In the genomic region with DNA sequence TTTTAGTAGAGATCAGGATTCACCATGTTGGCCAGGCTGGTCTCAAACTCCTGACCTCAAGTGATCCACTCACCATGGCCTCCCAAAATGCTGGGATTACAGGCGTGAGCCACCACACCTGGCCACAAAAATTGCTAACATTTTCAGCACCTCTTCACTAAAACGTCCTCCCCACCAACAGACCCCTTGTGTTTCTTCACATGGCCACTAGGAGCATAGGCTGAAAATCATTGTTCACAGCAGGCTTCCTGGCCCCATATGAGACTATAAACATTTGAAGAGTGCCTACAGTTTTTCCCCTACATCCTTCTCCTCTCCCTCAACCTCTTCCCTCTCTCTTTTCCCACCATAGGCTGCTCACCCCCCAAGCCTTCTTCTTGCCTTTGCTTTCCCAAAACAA, we compare ENCODE assay signal across 1 cellular context.
TF ChIP-seq lines count a peak whose summit lies in the region.

No MANE protein-coding gene starts in this region.

TF ChIP-seq in HCT116, 20 proteins besides CTCF, POLR2A, EP300 and RAD21 (continued from another document):
- TF ChIP-seq ATF3 (IDR thresholded peaks at IDR 0.05) (no peak), YY1 (IDR thresholded peaks at IDR 0.05; ENCODE audit: extremely low read depth, insufficient replicate concordance, low read depth, low read length) (no peak), CBX3 (IDR thresholded peaks at IDR 0.05; ENCODE audit: low read depth) (no peak), EGR1 (IDR thresholded peaks at IDR 0.05; ENCODE audit: low read depth) (no peak)
